ENCODE assay signal across 9 cellular contexts in genomic region chr19:10699650-10700335, GRCh38. TPM values are rescaled to one million over a fixed set of nuclear protein-coding genes. Genes with fewer than 3 reads are reported as not detected.
DNase-seq lines count a peak whose midpoint lies in the region; ATAC-seq and TF ChIP-seq lines count a peak whose summit lies in the region.
"Had no signal": no experiment of that assay in that cellular context is flagged by ENCODE, and none has a peak within 500 bp of the region (broad histone marks: within the 10 kb centered on the region; RNA-seq: fewer than 3 reads in every experiment).

No MANE protein-coding gene starts in this region.

- no peak for ATAC-seq in left colon
- no peak for ATAC-seq in HG03432 (IDR thresholded peaks at IDR 0.05; ENCODE audit: unreplicated experiment)

- H3K4me1 Mint-ChIP-seq in T-helper 2 cell treated with Interferon-gamma antibody and Interleukin-4, amounts not matched to agents 5 μg/mL and 100 μg/mL, for 36 hours (ENCODE audit: low read depth): peaks cover 18% of the 10 kb centered on the region

- no peaks in the 10 kb centered on the region for H3K27me3 ChIP-seq in GM06990 (replicated peaks; ENCODE audit: control insufficient read depth, insufficient read depth, low read length)
- H3K27me3 ChIP-seq in ascending aorta: no peaks in the 10 kb centered on the region

- DNase-seq in GM06990 (ENCODE audit: extremely low read depth, insufficient read length): no peak
- DNase-seq in NAMALWA (ENCODE audit: low spot score): peak; percentile 90
- DNase-seq in T-helper 2 cell treated with Interferon-gamma antibody and Interleukin-4, amounts not matched to agents 5 μg/mL and 100 μg/mL, for 36 hours (ENCODE audit: low spot score): peak; percentile 53
- DNase-seq in ascending aorta (ENCODE audit: low spot score in 2 of 2): no peak
- peak; percentile 46 to 76 for DNase-seq in left colon
- peak; percentile 44 to 62 for DNase-seq in stimulated activated CD8-positive, alpha-beta memory T cell treated with anti-CD3 and anti-CD28 coated beads, Interleukin-2, amount 100 ng/mL, for 48 hours (ENCODE audit: low read depth in 2 of 2)
- DNase-seq in middle frontal gyrus (ENCODE audit: extremely low spot score, low spot score): no peak

- peak; percentile 65 for TF ChIP-seq CTCF in GM06990 (IDR thresholded peaks at IDR 0.05; ENCODE audit: insufficient read depth, low read length, poor library complexity, severe bottlenecking)
- TF ChIP-seq CTCF in ascending aorta (IDR thresholded peaks at IDR 0.05): peak; percentile 14 to 55 (median 27)

- peaks cover 0 to 5% of the 10 kb centered on the region in 2 donors for H3K4me1 ChIP-seq in ascending aorta

- no peak overlapping the region for H3K4me3 Mint-ChIP-seq in T-helper 2 cell treated with Interferon-gamma antibody and Interleukin-4, amounts not matched to agents 5 μg/mL and 100 μg/mL, for 36 hours
- H3K4me3 Mint-ChIP-seq: dendritic cell treated with granulocyte-macrophage colony-stimulating factor and Interleukin-4, amounts not matched to agents 40 ng/mL and 50 ng/mL, for 4 days had no signal

- H3K36me3 ChIP-seq in GM06990 (ENCODE audit: control insufficient read depth, insufficient read depth, low read length) (peaks cover 2% of the 10 kb centered on the region; the same call in 1 of the 2 replicates), ascending aorta (no peaks in the 10 kb centered on the region)

- no peaks in the 10 kb centered on the region for H3K9me3 Mint-ChIP-seq in T-helper 2 cell treated with Interferon-gamma antibody and Interleukin-4, amounts not matched to agents 5 μg/mL and 100 μg/mL, for 36 hours
- H3K9me3 Mint-ChIP-seq: dendritic cell treated with granulocyte-macrophage colony-stimulating factor and Interleukin-4, amounts not matched to agents 40 ng/mL and 50 ng/mL, for 4 days had no signal

- peaks cover 2% of the 10 kb centered on the region for H3K36me3 Mint-ChIP-seq in T-helper 2 cell treated with Interferon-gamma antibody and Interleukin-4, amounts not matched to agents 5 μg/mL and 100 μg/mL, for 36 hours (ENCODE audit: low read depth)

- H3K4me3 ChIP-seq in GM06990 (replicated peaks; ENCODE audit: low read depth, low read length): no peak overlapping the region
- no peak overlapping the region for H3K4me3 ChIP-seq in ascending aorta

- H3K27ac ChIP-seq in ascending aorta: no peak overlapping the region

- peaks cover 4% of the 10 kb centered on the region for H3K27me3 Mint-ChIP-seq in T-helper 2 cell treated with Interferon-gamma antibody and Interleukin-4, amounts not matched to agents 5 μg/mL and 100 μg/mL, for 36 hours (ENCODE audit: low read depth)

- H3K27ac Mint-ChIP-seq in T-helper 2 cell treated with Interferon-gamma antibody and Interleukin-4, amounts not matched to agents 5 μg/mL and 100 μg/mL, for 36 hours: no peak overlapping the region
- H3K27ac Mint-ChIP-seq: dendritic cell treated with granulocyte-macrophage colony-stimulating factor and Interleukin-4, amounts not matched to agents 40 ng/mL and 50 ng/mL, for 4 days had no signal

- intact Hi-C loops in ascending aorta (cut with DNase I): loop anchor here (1.0 kb wide), 1 partner anchor 118 kb away; no protein-coding TSS in a partner anchor
- intact Hi-C loops in left colon (cut with DNase I, micrococcal nuclease): loop anchor here in 1 of 2 donors (5.0 to 10.0 kb wide), 2 partner anchors 117 to 415 kb away; partner anchors contain the start of genes ICAM4 and ICAM5

- no peaks in the 10 kb centered on the region for H3K9me3 ChIP-seq in ascending aorta

RNA-seq across cellular contexts. Expression of gene QTRT1, which starts 1.4 kb away (rescaled TPM):
- total RNA-seq in ascending aorta (36.8 TPM), left colon (10 to 100 TPM; 76.9 to 78.6 TPM)

RNA-seq across cellular contexts. Expression of gene DNM2, which starts 18.1 kb away (rescaled TPM):
- total RNA-seq in ascending aorta (113 TPM), left colon (100 to 1,000 TPM; 446 to 618 TPM)

RNA-seq across cellular contexts. Expression of gene ILF3, which starts 45.6 kb away (rescaled TPM):
- 168 TPM for total RNA-seq in ascending aorta
- 100 to 1,000 TPM; 129 to 181 TPM for total RNA-seq in left colon

Comparison
In these comparisons a context has a peak if more than half of its experiments do, and no peak if none do; other contexts are left out.
1. DNase-seq: peak in NAMALWA (single experiment), T-helper 2 cell treated with Interferon-gamma antibody and Interleukin-4, amounts not matched to agents 5 μg/mL and 100 μg/mL, for 36 hours (single experiment), left colon (2 of 2) and stimulated activated CD8-positive, alpha-beta memory T cell treated with anti-CD3 and anti-CD28 coated beads, Interleukin-2, amount 100 ng/mL, for 48 hours (2 of 2); none in GM06990 (single experiment), ascending aorta (0 of 2) and middle frontal gyrus (single experiment).